Comparison of ENCODE assay signal across 1 cellular context in genomic region chr4:154549894-154550790, GRCh38.
TF ChIP-seq lines count a peak whose summit lies in the region.

Gene PLRG1, minus strand, starts transcription at chr4:154550400. Its CDS starts 92 bp downstream, at chr4:154550308.

TF ChIP-seq in K562, 482 proteins besides CTCF, POLR2A, EP300 and RAD21 (continued from another document and continues in another):
- TF ChIP-seq ZBTB40 (IDR thresholded peaks at IDR 0.05), result peak; percentile 93
- no peak for TF ChIP-seq ZBTB40 (CRISPR knock-in tag; IDR thresholded peaks at IDR 0.05)
- no peak for TF ChIP-seq RHOXF2B (CRISPR knock-in tag; conservative IDR thresholded peaks at IDR 0.05)
- TF ChIP-seq BMI1 (IDR thresholded peaks at IDR 0.05; ENCODE audit: low read length), result no peak
- no peak for TF ChIP-seq ARID4B (CRISPR knock-in tag; IDR thresholded peaks at IDR 0.05)
- no peak for TF ChIP-seq BRD4 (IDR thresholded peaks at IDR 0.05)
- peak; percentile 81 for TF ChIP-seq POLR2B (IDR thresholded peaks at IDR 0.05; ENCODE audit: low read depth, partially characterized antibody)
- TF ChIP-seq ZFPM2 (CRISPR knock-in tag; IDR thresholded peaks at IDR 0.05), result no peak
- TF ChIP-seq E2F5 (CRISPR knock-in tag; IDR thresholded peaks at IDR 0.05), result no peak
- no peak for TF ChIP-seq NELFE (IDR thresholded peaks at IDR 0.05; ENCODE audit: insufficient read depth, insufficient read length)
- no peak for TF ChIP-seq DMBX1 (CRISPR knock-in tag; IDR thresholded peaks at IDR 0.05; ENCODE audit: borderline replicate concordance)
- TF ChIP-seq ZNF354B (CRISPR knock-in tag; IDR thresholded peaks at IDR 0.05), result no peak
- TF ChIP-seq CREB5 (CRISPR knock-in tag; IDR thresholded peaks at IDR 0.05), result no peak
- no peak for TF ChIP-seq CCNT2 (IDR thresholded peaks at IDR 0.05; ENCODE audit: borderline replicate concordance, extremely low read depth, insufficient read length, low read depth, low read length)
- no peak for TF ChIP-seq LARP7 (IDR thresholded peaks at IDR 0.05)
- TF ChIP-seq SMAD1 (IDR thresholded peaks at IDR 0.05; ENCODE audit: low read depth, low read length, partially characterized antibody), result no peak
- TF ChIP-seq KHSRP (IDR thresholded peaks at IDR 0.05), result no peak
- TF ChIP-seq MLX (CRISPR knock-in tag; conservative IDR thresholded peaks at IDR 0.05), result no peak
- TF ChIP-seq ZNF224 (CRISPR knock-in tag; IDR thresholded peaks at IDR 0.05), result no peak
- TF ChIP-seq TRIM28 (IDR thresholded peaks at IDR 0.05), result no peak
- no peak for TF ChIP-seq HDAC3 (IDR thresholded peaks at IDR 0.05; ENCODE audit: borderline replicate concordance, partially characterized antibody)
- TF ChIP-seq XRCC3 (IDR thresholded peaks at IDR 0.05), result no peak
- TF ChIP-seq PKNOX1 (IDR thresholded peaks at IDR 0.05), result no peak
- no peak for TF ChIP-seq CBX1 (IDR thresholded peaks at IDR 0.05; ENCODE audit: low read depth)
- TF ChIP-seq MAX (CRISPR knock-in tag; IDR thresholded peaks at IDR 0.05), result no peak
- TF ChIP-seq BCL6 (CRISPR knock-in tag; IDR thresholded peaks at IDR 0.05), result no peak
- peak; percentile 85 for TF ChIP-seq CEBPB (tag; IDR thresholded peaks at IDR 0.05)
- TF ChIP-seq EWSR1 (IDR thresholded peaks at IDR 0.05; ENCODE audit: borderline replicate concordance, low read depth, partially characterized antibody), result no peak
- no peak for TF ChIP-seq BRF1 (IDR thresholded peaks at IDR 0.05; ENCODE audit: borderline replicate concordance, extremely low read depth, insufficient read length)
- no peak for TF ChIP-seq ZNF384 (IDR thresholded peaks at IDR 0.05; ENCODE audit: low read depth, low read length)
- no peak for TF ChIP-seq EHMT2 (IDR thresholded peaks at IDR 0.05)
- TF ChIP-seq ZBTB34 (CRISPR knock-in tag; IDR thresholded peaks at IDR 0.05), result no peak
- TF ChIP-seq U2AF1 (optimal IDR thresholded peaks at IDR 0.05; ENCODE audit: low read depth, low read length), result no peak
- 0 out of 2 replicates have a peak, but pooled peaks have one; percentile 40 for TF ChIP-seq CTBP1 (IDR thresholded peaks at IDR 0.05; ENCODE audit: borderline replicate concordance)
- TF ChIP-seq KAT8 (IDR thresholded peaks at IDR 0.05; ENCODE audit: low read depth), result no peak
- TF ChIP-seq ZNF695 (CRISPR knock-in tag; IDR thresholded peaks at IDR 0.05), result no peak
- TF ChIP-seq MTF1 (CRISPR knock-in tag; IDR thresholded peaks at IDR 0.05; ENCODE audit: borderline replicate concordance), result no peak
- TF ChIP-seq ZNF561 (CRISPR knock-in tag; conservative IDR thresholded peaks at IDR 0.05), result no peak
- no peak for TF ChIP-seq CAMTA2 (CRISPR knock-in tag; conservative IDR thresholded peaks at IDR 0.05)
- no peak for TF ChIP-seq ATF6 (CRISPR knock-in tag; IDR thresholded peaks at IDR 0.05)
- TF ChIP-seq STAT5A (IDR thresholded peaks at IDR 0.05; ENCODE audit: borderline replicate concordance, low read length), result no peak
